ENCODE assay signal across 21 cellular contexts in the genomic region with DNA sequence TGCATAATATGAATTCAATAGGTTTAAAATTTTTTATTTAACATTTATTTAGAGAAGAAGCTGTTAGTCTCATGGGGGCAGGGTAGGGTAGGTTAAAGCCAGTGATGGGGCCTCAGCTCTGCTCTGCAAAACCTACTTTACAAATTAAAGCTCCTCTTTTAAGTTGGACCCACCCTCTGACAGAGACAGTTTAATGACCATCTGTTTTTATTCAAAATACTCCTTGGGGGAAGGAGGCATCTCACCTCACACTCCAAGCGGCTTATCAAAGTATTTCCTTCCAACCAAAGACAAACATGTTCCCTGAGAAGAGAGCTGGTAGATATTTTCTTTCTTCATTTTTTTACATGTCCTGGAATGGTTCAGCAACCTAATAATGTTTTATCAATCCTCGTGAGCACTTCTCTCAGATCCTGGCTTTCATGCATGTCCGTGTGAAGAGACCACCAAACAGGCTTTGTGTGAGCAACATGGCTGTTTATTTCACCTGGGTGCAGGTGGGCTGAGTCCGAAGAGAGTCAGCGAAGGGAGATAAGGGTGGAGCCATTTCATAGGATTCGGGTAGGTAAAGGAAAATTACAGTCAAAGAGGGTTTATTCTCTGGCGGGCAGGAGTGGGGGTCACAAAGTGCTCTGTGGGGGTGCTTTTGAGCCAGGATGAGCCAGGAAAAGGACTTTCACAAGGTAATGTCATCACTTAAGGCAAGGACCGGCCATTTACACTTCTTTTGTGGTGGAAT.
A peak's percentile ranks its signal among the peaks of the same experiment; 100 is the strongest.
DNase-seq lines count a peak whose midpoint lies in the region; ATAC-seq and TF ChIP-seq lines count a peak whose summit lies in the region.
"Had no signal": no experiment of that assay in that cellular context is flagged by ENCODE, and none has a peak within 500 bp of the region (broad histone marks: within the 10 kb centered on the region; RNA-seq: fewer than 3 reads in every experiment).

No MANE protein-coding gene starts in this region.

- peaks cover 9% of the 10 kb centered on the region for H3K9me3 Mint-ChIP-seq in activated CD4-positive, alpha-beta T cell treated with anti-CD3 and anti-CD28 coated beads, Interleukin-2, amount 10 ng/mL, durations not matched to agents 24 days and 14 days

- H3K4ac ChIP-seq in mesendoderm (ENCODE audit: low read depth, low read length): peak overlapping the region; percentile 36

- H4K8ac ChIP-seq in mesendoderm (ENCODE audit: low read depth, low read length): no peak overlapping the region

- peak overlapping the region; percentile 88 for H2BK120ac ChIP-seq in mesendoderm (ENCODE audit: low read depth, low read length)

- H3K4me1 Mint-ChIP-seq in activated CD4-positive, alpha-beta T cell treated with anti-CD3 and anti-CD28 coated beads, Interleukin-2, amount 10 ng/mL, durations not matched to agents 24 days and 14 days: no peaks in the 10 kb centered on the region
- H3K4me1 Mint-ChIP-seq: CD8-positive, alpha-beta memory T cell had no signal

- H3K4me3 Mint-ChIP-seq in activated CD4-positive, alpha-beta T cell treated with anti-CD3 and anti-CD28 coated beads, Interleukin-2, amount 10 ng/mL, durations not matched to agents 24 days and 14 days: no peak overlapping the region

- H3K36me3 Mint-ChIP-seq in activated CD4-positive, alpha-beta T cell treated with anti-CD3 and anti-CD28 coated beads, Interleukin-2, amount 10 ng/mL, durations not matched to agents 24 days and 14 days (ENCODE audit: low read depth): no peaks in the 10 kb centered on the region
- H3K36me3 Mint-ChIP-seq: CD8-positive, alpha-beta memory T cell had no signal

- no peak overlapping the region for H4K5ac ChIP-seq in mesendoderm (ENCODE audit: low read length)

- peak overlapping the region; percentile 84 for H3K18ac ChIP-seq in mesendoderm (ENCODE audit: low read length)

- H2BK5ac ChIP-seq in mesendoderm (ENCODE audit: low read length): peak overlapping the region; percentile 71

- no peaks in the 10 kb centered on the region for H3K36me3 ChIP-seq in H7 (replicated peaks; ENCODE audit: control insufficient read depth, insufficient read depth, low read length)
- no peaks in the 10 kb centered on the region for H3K36me3 ChIP-seq in NT2/D1 (ENCODE audit: insufficient read depth, insufficient read length, low read length)
- no peaks in the 10 kb centered on the region for H3K36me3 ChIP-seq in mesendoderm (ENCODE audit: control insufficient read depth, insufficient read depth, low read length)
- no peaks in the 10 kb centered on the region for H3K36me3 ChIP-seq in esophagus muscularis mucosa
- H3K36me3 ChIP-seq: BLaER1 treated with 17β-estradiol and CSF1 and Interleukin-3, amounts not matched to agents 10 nM and 100 nM had no signal

- no CpG with 5 or more reads among the region's 8 CpGs for WGBS in mesendoderm (ENCODE audit: extremely low coverage, insufficient coverage, low lambda C conversion rate)
- 77% methylated on average over 8 of the region's 8 CpGs for WGBS in esophagus muscularis mucosa

- intact Hi-C loops in esophagus muscularis mucosa (cut with DNase I): no loop called here
- intact Hi-C loops in activated CD4-positive, alpha-beta T cell treated with anti-CD3 and anti-CD28 coated beads, Interleukin-2, amount 10 ng/mL, durations not matched to agents 24 days and 14 days (cut with micrococcal nuclease): no loop called here

- H3K79me1 ChIP-seq in mesendoderm (ENCODE audit: low read length): no peaks in the 10 kb centered on the region

- peak overlapping the region; percentile 36; the same call in 1 of the 2 replicates for H3K4me3 ChIP-seq in H7 (ENCODE audit: insufficient read depth, low read depth, low read length)
- peak overlapping the region; percentile 16 for H3K4me3 ChIP-seq in NT2/D1 (ENCODE audit: insufficient read length, low read depth)
- no peak overlapping the region for H3K4me3 ChIP-seq in mesendoderm (ENCODE audit: low read length)
- no peak overlapping the region for H3K4me3 ChIP-seq in esophagus muscularis mucosa
- H3K4me3 ChIP-seq: A549; BLaER1 treated with 17β-estradiol and CSF1 and Interleukin-3, amounts not matched to agents 10 nM and 100 nM; K562 had no signal

- TF ChIP-seq POLR2A in esophagus muscularis mucosa (IDR thresholded peaks at IDR 0.05; ENCODE audit: low read depth): no peak

- H3K4me1 ChIP-seq in NT2/D1 (ENCODE audit: insufficient read depth, insufficient read length) (no peaks in the 10 kb centered on the region), mesendoderm (ENCODE audit: control insufficient read depth, low read depth, low read length) (peaks cover 3% of the 10 kb centered on the region), foreskin keratinocyte (no peaks in the 10 kb centered on the region), esophagus muscularis mucosa (no peaks in the 10 kb centered on the region)
- H3K4me1 ChIP-seq: A549; BLaER1 treated with 17β-estradiol and CSF1 and Interleukin-3, amounts not matched to agents 10 nM and 100 nM had no signal

- peak overlapping the region; percentile 45 for H3K23ac ChIP-seq in mesendoderm (ENCODE audit: low read length)

- no peak overlapping the region for H2AK5ac ChIP-seq in mesendoderm (ENCODE audit: low read length)

- TF ChIP-seq CTCF in foreskin keratinocyte (conservative IDR thresholded peaks at IDR 0.05) (no peak), esophagus muscularis mucosa (IDR thresholded peaks at IDR 0.05) (no peak)

- H3K56ac ChIP-seq in mesendoderm (ENCODE audit: low read length): peak overlapping the region; percentile 80

- peaks cover 6% of the 10 kb centered on the region; the same call in 1 of the 2 replicates for H3K9me3 ChIP-seq in NT2/D1 (ENCODE audit: insufficient read depth, low read length)
- no peaks in the 10 kb centered on the region for H3K9me3 ChIP-seq in esophagus muscularis mucosa
- H3K9me3 ChIP-seq: A549 had no signal

- no peaks in the 10 kb centered on the region for H3K27me3 Mint-ChIP-seq in activated CD4-positive, alpha-beta T cell treated with anti-CD3 and anti-CD28 coated beads, Interleukin-2, amount 10 ng/mL, durations not matched to agents 24 days and 14 days

- H3K27ac Mint-ChIP-seq in activated CD4-positive, alpha-beta T cell treated with anti-CD3 and anti-CD28 coated beads, Interleukin-2, amount 10 ng/mL, durations not matched to agents 24 days and 14 days: no peak overlapping the region
- H3K27ac Mint-ChIP-seq: CD8-positive, alpha-beta memory T cell had no signal

- ATAC-seq in foreskin keratinocyte: no peak
- ATAC-seq: A549, K562, Panc1 had no signal

- H3K4me2 ChIP-seq in mesendoderm (ENCODE audit: low read length): peak overlapping the region; percentile 9
- H3K4me2 ChIP-seq: A549; BLaER1 treated with 17β-estradiol and CSF1 and Interleukin-3, amounts not matched to agents 10 nM and 100 nM had no signal

- H3K27me3 ChIP-seq in H7 (ENCODE audit: control insufficient read depth, insufficient read depth, low read length) (no peaks in the 10 kb centered on the region), NT2/D1 (ENCODE audit: insufficient read depth, insufficient read length) (no peaks in the 10 kb centered on the region), mesendoderm (ENCODE audit: insufficient read depth, low read length, poor library complexity) (no peaks in the 10 kb centered on the region), foreskin keratinocyte (no peaks in the 10 kb centered on the region), esophagus muscularis mucosa (no peaks in the 10 kb centered on the region)
- H3K27me3 ChIP-seq: BLaER1 treated with 17β-estradiol and CSF1 and Interleukin-3, amounts not matched to agents 10 nM and 100 nM had no signal

- H3K9ac ChIP-seq in NT2/D1 (ENCODE audit: insufficient read length, low read depth): peak overlapping the region; percentile 29
- peak overlapping the region; percentile 44 for H3K9ac ChIP-seq in mesendoderm (ENCODE audit: low read length)
- H3K9ac ChIP-seq: BLaER1 treated with 17β-estradiol and CSF1 and Interleukin-3, amounts not matched to agents 10 nM and 100 nM had no signal

- H2BK15ac ChIP-seq in mesendoderm (replicated peaks; ENCODE audit: low read depth): no peak overlapping the region

- no peaks in the 10 kb centered on the region for H3K79me2 ChIP-seq in mesendoderm (ENCODE audit: control insufficient read depth, insufficient read depth, low read length)

- no peak for TF ChIP-seq EP300 in esophagus muscularis mucosa (IDR thresholded peaks at IDR 0.05)

- H3K27ac ChIP-seq in mesendoderm (ENCODE audit: low read depth, low read length) (peak overlapping the region; percentile 92), foreskin keratinocyte (no peak overlapping the region), esophagus muscularis mucosa (replicated peaks in 1 of 4) (no peak overlapping the region)
- H3K27ac ChIP-seq: A549; BLaER1 treated with 17β-estradiol and CSF1 and Interleukin-3, amounts not matched to agents 10 nM and 100 nM; HL-60 had no signal

- peak; percentile 3 for DNase-seq in H7
- DNase-seq in NT2/D1 (ENCODE audit: low read depth, low spot score): peak; percentile 49
- peak; percentile 72 for DNase-seq in iPS DF 19.7 (ENCODE audit: low read depth, low spot score)
- DNase-seq in mesendoderm: peak; percentile 72
- DNase-seq in foreskin keratinocyte: no peak
- no peak for DNase-seq in esophagus muscularis mucosa (ENCODE audit: extremely low spot score)
- DNase-seq in cerebellum (ENCODE audit: low spot score): no peak
- no peak for DNase-seq in activated CD4-positive, alpha-beta T cell treated with anti-CD3 and anti-CD28 coated beads, Interleukin-2, amount 10 ng/mL, durations not matched to agents 24 days and 14 days
- DNase-seq: CD8-positive, alpha-beta memory T cell; DND-41; HCEC 1CT; NCI-H1417; NCI-H1930; NCI-H2171; NCI-H446 treated with DMSO at 0.1 percent for 48 hours; NCI-H774 had no signal

Comparison
In these comparisons a context has a peak if more than half of its experiments do, and no peak if none do; other contexts are left out.
1. DNase-seq: peak in H7 (single experiment), NT2/D1 (single experiment), iPS DF 19.7 (single experiment) and mesendoderm (single experiment); none in foreskin keratinocyte (0 of 2), esophagus muscularis mucosa (single experiment), cerebellum (single experiment) and activated CD4-positive, alpha-beta T cell treated with anti-CD3 and anti-CD28 coated beads, Interleukin-2, amount 10 ng/mL, durations not matched to agents 24 days and 14 days (single experiment).
2. H3K4me3 ChIP-seq: peak in H7 (single experiment) and NT2/D1 (single experiment); none in mesendoderm (single experiment) and esophagus muscularis mucosa (0 of 4).